Comparison of ENCODE assay signal across 24 cellular contexts in the genomic region with DNA sequence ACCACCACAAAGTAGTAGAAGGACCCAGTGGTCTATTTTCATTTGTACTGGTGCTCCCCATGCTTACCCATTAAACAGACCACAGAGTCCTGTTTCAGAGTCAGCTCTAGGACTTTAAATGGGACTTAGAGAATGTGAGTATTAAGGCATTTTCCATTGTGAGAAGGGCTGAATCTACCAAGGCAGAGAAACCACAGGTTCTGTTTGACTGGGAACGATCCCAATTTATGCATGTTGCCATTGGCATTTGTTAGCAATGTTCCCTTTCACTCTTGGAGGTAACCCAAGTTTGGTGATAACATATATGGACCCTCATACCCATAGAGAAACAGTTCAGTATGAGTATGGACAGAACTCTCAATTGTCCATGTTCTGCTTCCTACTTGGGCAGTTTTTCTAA.
"Had no signal": no experiment of that assay in that cellular context is flagged by ENCODE, and none has a peak within 500 bp of the region (broad histone marks: within the 10 kb centered on the region; RNA-seq: fewer than 3 reads in every experiment).

No MANE protein-coding gene starts in this region.

- H3K9me3 ChIP-seq: esophagus squamous epithelium, suprapubic skin, transverse colon, uterus had no signal

- H3K27ac ChIP-seq: esophagus squamous epithelium, foreskin keratinocyte, suprapubic skin, transverse colon, uterus had no signal

- H3K36me3 ChIP-seq: esophagus squamous epithelium, suprapubic skin, transverse colon, uterus had no signal

- H3K27me3 ChIP-seq: esophagus squamous epithelium, foreskin keratinocyte, suprapubic skin, transverse colon, uterus had no signal

- DNase-seq: activated CD4-positive, alpha-beta memory T cell treated with anti-CD3 and anti-CD28 coated beads, Interleukin-2, amount 10 ng/mL, durations not matched to agents 7 days and 5 days; activated CD4-positive, alpha-beta T cell treated with anti-CD3 and anti-CD28 coated beads for 48 hours; activated CD4-positive, CD25-positive, alpha-beta regulatory T cell; activated CD8-positive, alpha-beta memory T cell treated with anti-CD3 and anti-CD28 coated beads, Interleukin-2, amount 10 ng/mL, durations not matched to agents 7 days and 5 days; amniotic stem cell; cerebellar nuclear complex; effector CD8-positive, alpha-beta T cell; esophagus squamous epithelium; foreskin keratinocyte; hypothalamus; islet precursor cell; occipital lobe; posterior cingulate gyrus; right cardiac atrium; small intestine; stimulated activated CD4-positive, alpha-beta T cell treated with anti-CD3 and anti-CD28 coated beads, Interleukin-15, amount 100 ng/mL, for 24 hours; stimulated activated CD4-positive, alpha-beta T cell treated with anti-CD3 and anti-CD28 coated beads, Interleukin-2, amount 100 ng/mL, for 48 hours; T-helper 1 cell; T1000; transverse colon; uterus had no signal

- ATAC-seq: activated CD8-positive, alpha-beta memory T cell treated with anti-CD3 and anti-CD28 coated beads, Interleukin-2, amount 10 ng/mL, durations not matched to agents 7 days and 5 days; foreskin keratinocyte; left lobe of liver; right cardiac atrium had no signal

- H3K4me1 ChIP-seq: esophagus squamous epithelium, foreskin keratinocyte, suprapubic skin, transverse colon, uterus had no signal

- H3K4me3 ChIP-seq: esophagus squamous epithelium, lung, suprapubic skin, transverse colon, uterus had no signal
